Comparison of ENCODE assay signal across 1 cellular context in genomic region chr11:94077568-94078293, GRCh38.
A peak's percentile ranks its signal among the peaks of the same experiment; 100 is the strongest.
TF ChIP-seq lines count a peak whose summit lies in the region.

No MANE protein-coding gene starts in this region.

TF ChIP-seq in K562, 482 proteins besides CTCF, POLR2A, EP300 and RAD21 (continued from another document and continues in another):
- TF ChIP-seq ZKSCAN8 (CRISPR knock-in tag; IDR thresholded peaks at IDR 0.05) (peak; percentile 32; the same call in 1 of the 2 replicates), POLR2AphosphoS5 (IDR thresholded peaks at IDR 0.05; ENCODE audit: control insufficient read depth, insufficient read depth, low read depth, low read length) (no peak), LARP7 (IDR thresholded peaks at IDR 0.05) (no peak), FOXK2 (conservative IDR thresholded peaks at IDR 0.05 in 1 of 2, IDR thresholded peaks at IDR 0.05 in 1 of 2; ENCODE audit: low read depth in 2 of 2) (peak in 1 of 2 experiments; percentile 68; a peak in 1 of 4 replicates), CXXC5 (CRISPR knock-in tag; IDR thresholded peaks at IDR 0.05) (no peak), TEAD1 (CRISPR knock-in tag; IDR thresholded peaks at IDR 0.05) (peak in 1 of 2 experiments; percentile 68; a peak in 2 of 4 replicates), ETS1 (conservative IDR thresholded peaks at IDR 0.05; ENCODE audit: control insufficient read depth, low read depth, low read length) (no peak), ZNF134 (CRISPR knock-in tag; conservative IDR thresholded peaks at IDR 0.05) (no peak), MECOM (CRISPR knock-in tag; IDR thresholded peaks at IDR 0.05) (no peak), PHF8 (IDR thresholded peaks at IDR 0.05; ENCODE audit: borderline replicate concordance, low read length) (no peak), ZNF584 (CRISPR knock-in tag; IDR thresholded peaks at IDR 0.05; ENCODE audit: low read depth) (no peak), MEF2D (tag; conservative IDR thresholded peaks at IDR 0.05; ENCODE audit: low read depth) (no peak), BACH1 (tag; IDR thresholded peaks at IDR 0.05) (no peak), TCF3 (CRISPR knock-in tag; IDR thresholded peaks at IDR 0.05) (peak; percentile 88), ZBTB5 (IDR thresholded peaks at IDR 0.05) (no peak), ZSCAN29 (IDR thresholded peaks at IDR 0.05) (no peak), PRPF4 (IDR thresholded peaks at IDR 0.05; ENCODE audit: insufficient read depth, low read depth, low read length, poor library complexity, severe bottlenecking) (no peak), ZNF395 (CRISPR knock-in tag; IDR thresholded peaks at IDR 0.05) (no peak), STAT6 (CRISPR knock-in tag; IDR thresholded peaks at IDR 0.05) (no peak), ETV5 (CRISPR knock-in tag; IDR thresholded peaks at IDR 0.05; ENCODE audit: low read depth) (no peak), ARID2 (IDR thresholded peaks at IDR 0.05) (no peak), ATF2 (CRISPR knock-in tag; IDR thresholded peaks at IDR 0.05) (no peak), U2AF2 (optimal IDR thresholded peaks at IDR 0.05; ENCODE audit: low read depth, low read length) (no peak), SOX6 (IDR thresholded peaks at IDR 0.05) (peak; percentile 97), ASH1L (IDR thresholded peaks at IDR 0.05; ENCODE audit: borderline replicate concordance, low read depth, partially characterized antibody) (no peak), SIN3B (IDR thresholded peaks at IDR 0.05; ENCODE audit: low read depth) (no peak), SUPT5H (IDR thresholded peaks at IDR 0.05) (no peak), ZNF76 (CRISPR knock-in tag; IDR thresholded peaks at IDR 0.05; ENCODE audit: borderline replicate concordance) (no peak), ARID1B (IDR thresholded peaks at IDR 0.05) (peak; percentile 91), ZNF140 (CRISPR knock-in tag; IDR thresholded peaks at IDR 0.05) (no peak), HDAC6 (IDR thresholded peaks at IDR 0.05; ENCODE audit: low read depth, low read length) (no peak), TBL1XR1 (IDR thresholded peaks at IDR 0.05; ENCODE audit: low read length in 2 of 2) (peak in 1 of 2 experiments; percentile 74; a peak in 2 of 4 replicates), ZMIZ1 (IDR thresholded peaks at IDR 0.05; ENCODE audit: low read depth in 2 of 2, low read length in 2 of 2) (no peak), ZNF398 (CRISPR knock-in tag; IDR thresholded peaks at IDR 0.05) (no peak), NBN (IDR thresholded peaks at IDR 0.05; ENCODE audit: low read depth) (no peak), ZC3H4 (CRISPR knock-in tag; IDR thresholded peaks at IDR 0.05; ENCODE audit: borderline replicate concordance) (no peak), MEF2A (IDR thresholded peaks at IDR 0.05; ENCODE audit: control insufficient read depth, low read depth, low read length) (no peak), CBFA2T2 (conservative IDR thresholded peaks at IDR 0.05) (peak; percentile 76), ETV1 (tag; conservative IDR thresholded peaks at IDR 0.05; ENCODE audit: low read depth) (no peak), FOXA1 (IDR thresholded peaks at IDR 0.05; ENCODE audit: borderline replicate concordance) (peak; percentile 83; the same call in 1 of the 2 replicates), SRSF9 (IDR thresholded peaks at IDR 0.05; ENCODE audit: borderline replicate concordance, low read depth, low read length) (no peak), TRIM25 (IDR thresholded peaks at IDR 0.05; ENCODE audit: borderline replicate concordance) (no peak), GABPB2 (CRISPR knock-in tag; conservative IDR thresholded peaks at IDR 0.05) (no peak)
- TF ChIP-seq, protein P1, sequence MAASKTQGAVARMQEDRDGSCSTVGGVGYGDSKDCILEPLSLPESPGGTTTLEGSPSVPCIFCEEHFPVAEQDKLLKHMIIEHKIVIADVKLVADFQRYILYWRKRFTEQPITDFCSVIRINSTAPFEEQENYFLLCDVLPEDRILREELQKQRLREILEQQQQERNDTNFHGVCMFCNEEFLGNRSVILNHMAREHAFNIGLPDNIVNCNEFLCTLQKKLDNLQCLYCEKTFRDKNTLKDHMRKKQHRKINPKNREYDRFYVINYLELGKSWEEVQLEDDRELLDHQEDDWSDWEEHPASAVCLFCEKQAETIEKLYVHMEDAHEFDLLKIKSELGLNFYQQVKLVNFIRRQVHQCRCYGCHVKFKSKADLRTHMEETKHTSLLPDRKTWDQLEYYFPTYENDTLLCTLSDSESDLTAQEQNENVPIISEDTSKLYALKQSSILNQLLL (CRISPR knock-in tag; IDR thresholded peaks at IDR 0.05; ENCODE audit: borderline replicate concordance): no peak
- TF ChIP-seq, protein P2, sequence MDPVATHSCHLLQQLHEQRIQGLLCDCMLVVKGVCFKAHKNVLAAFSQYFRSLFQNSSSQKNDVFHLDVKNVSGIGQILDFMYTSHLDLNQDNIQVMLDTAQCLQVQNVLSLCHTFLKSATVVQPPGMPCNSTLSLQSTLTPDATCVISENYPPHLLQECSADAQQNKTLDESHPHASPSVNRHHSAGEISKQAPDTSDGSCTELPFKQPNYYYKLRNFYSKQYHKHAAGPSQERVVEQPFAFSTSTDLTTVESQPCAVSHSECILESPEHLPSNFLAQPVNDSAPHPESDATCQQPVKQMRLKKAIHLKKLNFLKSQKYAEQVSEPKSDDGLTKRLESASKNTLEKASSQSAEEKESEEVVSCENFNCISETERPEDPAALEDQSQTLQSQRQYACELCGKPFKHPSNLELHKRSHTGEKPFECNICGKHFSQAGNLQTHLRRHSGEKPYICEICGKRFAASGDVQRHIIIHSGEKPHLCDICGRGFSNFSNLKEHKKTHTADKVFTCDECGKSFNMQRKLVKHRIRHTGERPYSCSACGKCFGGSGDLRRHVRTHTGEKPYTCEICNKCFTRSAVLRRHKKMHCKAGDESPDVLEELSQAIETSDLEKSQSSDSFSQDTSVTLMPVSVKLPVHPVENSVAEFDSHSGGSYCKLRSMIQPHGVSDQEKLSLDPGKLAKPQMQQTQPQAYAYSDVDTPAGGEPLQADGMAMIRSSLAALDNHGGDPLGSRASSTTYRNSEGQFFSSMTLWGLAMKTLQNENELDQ (CRISPR knock-in tag; IDR thresholded peaks at IDR 0.05; ENCODE audit: borderline replicate concordance): no peak
